In the genomic region with DNA sequence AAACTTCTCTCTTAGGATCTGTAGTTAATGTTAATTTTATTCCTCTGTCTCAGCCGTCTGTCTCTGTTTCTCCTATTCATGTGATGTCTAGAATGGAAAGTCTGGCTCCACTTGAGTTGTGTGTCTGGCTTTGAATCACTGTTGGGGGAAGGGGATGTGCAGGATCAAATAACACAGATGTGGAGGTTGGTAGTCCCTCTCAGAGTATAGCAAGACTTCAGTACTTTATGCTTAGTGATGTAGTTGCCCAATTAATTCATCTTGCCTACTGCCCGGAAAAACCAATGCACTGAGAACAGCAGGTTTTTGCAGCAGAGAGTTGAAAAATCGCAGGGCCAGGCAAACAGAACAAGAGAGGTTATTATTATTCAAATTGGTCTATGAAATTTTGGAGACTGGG, we compare ENCODE assay signal across 32 cellular contexts.
DNase-seq lines count a peak whose midpoint lies in the region; ATAC-seq and TF ChIP-seq lines count a peak whose summit lies in the region.
"Had no signal": no experiment of that assay in that cellular context is flagged by ENCODE, and none has a peak within 500 bp of the region (broad histone marks: within the 10 kb centered on the region; RNA-seq: fewer than 3 reads in every experiment).

No MANE protein-coding gene starts in this region.

- POLR2A ChIA-PET in T-cell (lab: Charles Lee), result no interaction called here

- DNase-seq in HCEC 1CT, result peak; percentile 17
- DNase-seq in NCI-H69 (lab: John Stamatoyannopoulos, UW), result peak; percentile 48
- peak; percentile 41 for DNase-seq in fibroblast of peridontal ligament (ENCODE audit: extremely low read depth)
- no peak for DNase-seq in gastrocnemius medialis
- DNase-seq in T-cell, result no peak
- DNase-seq in activated CD4-positive, alpha-beta T cell treated with anti-CD3 and anti-CD28 coated beads for 48 hours, result no peak
- DNase-seq in testis, result no peak
- DNase-seq: activated CD8-positive, alpha-beta memory T cell treated with anti-CD3 and anti-CD28 coated beads, Interleukin-2, amount 50 U/mL, for 4 hours; activated naive CD8-positive, alpha-beta T cell treated with anti-CD3 and anti-CD28 coated beads, Interleukin-2, amount 10 ng/mL, durations not matched to agents 7 days and 5 days; body of pancreas; CD8-positive, alpha-beta memory T cell; DMS53; effector memory CD4-positive, alpha-beta T cell; heart right ventricle; mucosa of descending colon; NCI-H1694 treated with DMSO at 0.1 percent for 48 hours; NCI-H510A; NK-92 treated with Interleukin-12 subunit alpha and Interleukin-12 subunit beta, amount 100 ng/mL, for 24 hours; Peyer's patch; spleen; stimulated activated CD4-positive, alpha-beta T cell treated with anti-CD3 and anti-CD28 coated beads, Interleukin-4, amount 100 ng/mL, for 1 hour; stimulated activated naive CD4-positive, alpha-beta T cell treated with Interleukin-2 at 50 U/mL for 16 hours; T-helper 2 cell; thyroid gland; WERI-Rb-1 had no signal

- no peak overlapping the region for H3K27ac Mint-ChIP-seq in T-cell
- H3K27ac Mint-ChIP-seq in activated T-helper 17 cell treated with anti-CD3 and anti-CD28 coated beads, Interleukin-2, amount 50 U/mL, for 72 hours, result no peak overlapping the region
- H3K27ac Mint-ChIP-seq: activated naive CD8-positive, alpha-beta T cell treated with anti-CD3 and anti-CD28 coated beads, Interleukin-2, amount 10 ng/mL, durations not matched to agents 7 days and 5 days; activated T-helper 2 cell treated with anti-CD3 and anti-CD28 coated beads, Interferon-gamma antibody, Interleukin-2, Interleukin-4, amounts not matched to agents 10 μg/mL and 5 μg/mL and 100 μg/mL, durations not matched to agents 14 hours and 24 hours and 36 hours had no signal

- H3K4me1 ChIP-seq in gastrocnemius medialis (peaks cover 26 to 38% of the 10 kb centered on the region in 2 donors), testis (no peaks in the 10 kb centered on the region)
- H3K4me1 ChIP-seq: body of pancreas, heart right ventricle, Peyer's patch, SJCRH30, spleen, thyroid gland had no signal

- peaks cover 45% of the 10 kb centered on the region for H3K36me3 Mint-ChIP-seq in T-cell
- H3K36me3 Mint-ChIP-seq in activated T-helper 17 cell treated with anti-CD3 and anti-CD28 coated beads, Interleukin-2, amount 50 U/mL, for 72 hours (ENCODE audit: low read depth), result peaks cover 51% of the 10 kb centered on the region

- H3K27ac ChIP-seq in gastrocnemius medialis, result peak overlapping the region; percentile 6 to 47 (median 20)
- H3K27ac ChIP-seq in testis, result no peak overlapping the region
- H3K27ac ChIP-seq: body of pancreas, esophagus muscularis mucosa, heart right ventricle, Peyer's patch, SJCRH30, spleen, thyroid gland, WERI-Rb-1 had no signal

- no peaks in the 10 kb centered on the region for H3K9me3 Mint-ChIP-seq in T-cell
- no peaks in the 10 kb centered on the region for H3K9me3 Mint-ChIP-seq in activated T-helper 17 cell treated with anti-CD3 and anti-CD28 coated beads, Interleukin-2, amount 50 U/mL, for 72 hours
- H3K9me3 Mint-ChIP-seq: activated naive CD8-positive, alpha-beta T cell treated with anti-CD3 and anti-CD28 coated beads, Interleukin-2, amount 10 ng/mL, durations not matched to agents 7 days and 5 days; activated T-helper 2 cell treated with anti-CD3 and anti-CD28 coated beads, Interferon-gamma antibody, Interleukin-2, Interleukin-4, amounts not matched to agents 10 μg/mL and 5 μg/mL and 100 μg/mL, durations not matched to agents 14 hours and 24 hours and 36 hours; CD8-positive, alpha-beta memory T cell had no signal

- H3K4me3 ChIP-seq in gastrocnemius medialis (no peak overlapping the region), testis (no peak overlapping the region)
- H3K4me3 ChIP-seq: body of pancreas, esophagus muscularis mucosa, GM12878, heart right ventricle, mucosa of descending colon, Peyer's patch, SJCRH30, spleen, thyroid gland had no signal

- no peaks in the 10 kb centered on the region for H3K27me3 Mint-ChIP-seq in T-cell
- H3K27me3 Mint-ChIP-seq in activated T-helper 17 cell treated with anti-CD3 and anti-CD28 coated beads, Interleukin-2, amount 50 U/mL, for 72 hours, result no peaks in the 10 kb centered on the region
- H3K27me3 Mint-ChIP-seq: activated naive CD8-positive, alpha-beta T cell treated with anti-CD3 and anti-CD28 coated beads, Interleukin-2, amount 10 ng/mL, durations not matched to agents 7 days and 5 days; CD8-positive, alpha-beta memory T cell had no signal

- H3K4me3 Mint-ChIP-seq in T-cell, result no peak overlapping the region
- H3K4me3 Mint-ChIP-seq in activated T-helper 17 cell treated with anti-CD3 and anti-CD28 coated beads, Interleukin-2, amount 50 U/mL, for 72 hours, result no peak overlapping the region
- H3K4me3 Mint-ChIP-seq: activated naive CD8-positive, alpha-beta T cell treated with anti-CD3 and anti-CD28 coated beads, Interleukin-2, amount 10 ng/mL, durations not matched to agents 7 days and 5 days; neural crest cell had no signal

- CTCF ChIA-PET in T-cell (lab: Charles Lee), result no interaction called here

- H3K36me3 ChIP-seq in gastrocnemius medialis (no peaks in the 10 kb centered on the region), testis (ENCODE audit: low read depth, missing control alignments) (no peaks in the 10 kb centered on the region)
- H3K36me3 ChIP-seq: esophagus muscularis mucosa, Peyer's patch, SJCRH30, thyroid gland, WERI-Rb-1 had no signal

- TF ChIP-seq CTCF in gastrocnemius medialis (IDR thresholded peaks at IDR 0.05 in 4 of 5, conservative IDR thresholded peaks at IDR 0.05 in 1 of 5), result no peak
- no peak for TF ChIP-seq CTCF in testis (IDR thresholded peaks at IDR 0.05)

- H3K27me3 ChIP-seq in gastrocnemius medialis (no peaks in the 10 kb centered on the region), testis (no peaks in the 10 kb centered on the region)
- H3K27me3 ChIP-seq: body of pancreas, esophagus muscularis mucosa, heart right ventricle, Peyer's patch, SJCRH30, spleen, thyroid gland had no signal

- in situ Hi-C loops in gastrocnemius medialis (cut with MboI; ENCODE audit: low sequenced_read_pairs in 4 of 4), result no loop called here

- peaks cover 40 to 53% (median 48%) of the 10 kb centered on the region in 3 donors for H3K4me1 Mint-ChIP-seq in T-cell
- H3K4me1 Mint-ChIP-seq in activated T-helper 17 cell treated with anti-CD3 and anti-CD28 coated beads, Interleukin-2, amount 50 U/mL, for 72 hours, result peaks cover 45% of the 10 kb centered on the region

- TF ChIP-seq POLR2A in gastrocnemius medialis (IDR thresholded peaks at IDR 0.05) (no peak), testis (IDR thresholded peaks at IDR 0.05) (no peak)

- intact Hi-C loops in gastrocnemius medialis (cut with DNase I; ENCODE audit: low total_unique reads) (loop anchor here (5.0 kb wide), 1 partner anchor 65 kb away; no protein-coding TSS in a partner anchor), testis (cut with DNase I; ENCODE audit: low total_unique reads) (no loop called here)

- 85 to 92% methylated on average over 3 of the region's 3 CpGs for WGBS in testis, 2 donors

- H3K9me3 ChIP-seq in gastrocnemius medialis (no peaks in the 10 kb centered on the region), testis (no peaks in the 10 kb centered on the region)
- H3K9me3 ChIP-seq: body of pancreas, esophagus muscularis mucosa, heart right ventricle, mucosa of descending colon, Peyer's patch, SJCRH30, spleen, thyroid gland had no signal

- ATAC-seq in gastrocnemius medialis (peak in 1 of 2 donors; percentile 77), T-cell (replicated peaks in 1 of 4) (no peak)
- no peak for ATAC-seq in activated T-helper 17 cell treated with anti-CD3 and anti-CD28 coated beads, Interleukin-2, amount 50 U/mL, for 72 hours (replicated peaks)
- ATAC-seq: body of pancreas, GM12878, HCT116, heart right ventricle, mucosa of descending colon had no signal

Comparison
In these comparisons a context has a peak if more than half of its experiments do, and no peak if none do; other contexts are left out.
1. DNase-seq: peak in HCEC 1CT (single experiment), NCI-H69 (single experiment) and fibroblast of peridontal ligament (single experiment); none in gastrocnemius medialis (0 of 2), T-cell (0 of 34), activated CD4-positive, alpha-beta T cell treated with anti-CD3 and anti-CD28 coated beads for 48 hours (single experiment) and testis (single experiment).
2. H3K27ac ChIP-seq: peak in gastrocnemius medialis (4 of 4); none in testis (0 of 2).